In the genomic region with DNA sequence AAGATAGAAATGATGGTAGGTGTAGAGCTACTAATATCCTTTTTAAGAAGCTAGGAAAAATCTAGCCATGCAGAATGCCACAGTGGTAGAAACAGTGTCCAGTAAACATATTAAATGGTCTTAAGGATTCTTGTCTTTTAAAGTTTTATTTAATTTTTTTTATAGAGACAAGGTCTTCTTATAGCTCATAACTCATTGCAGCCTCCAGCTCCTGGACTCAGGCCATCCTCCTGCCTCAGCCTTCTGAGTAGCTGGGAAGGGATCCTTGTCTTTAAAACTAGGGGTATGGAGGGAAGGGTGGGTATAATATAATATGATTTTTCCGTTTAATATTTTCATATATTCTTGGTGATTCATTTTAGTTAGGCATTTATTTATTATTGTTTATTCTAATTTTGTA, we compare ENCODE assay signal across 11 cellular contexts. TPM values are rescaled to one million over a fixed set of nuclear protein-coding genes. Genes with fewer than 3 reads are reported as not detected.
DNase-seq lines count a peak whose midpoint lies in the region; ATAC-seq and TF ChIP-seq lines count a peak whose summit lies in the region.
"Had no signal": no experiment of that assay in that cellular context is flagged by ENCODE, and none has a peak within 500 bp of the region (broad histone marks: within the 10 kb centered on the region; RNA-seq: fewer than 3 reads in every experiment).

No MANE protein-coding gene starts in this region.

- peaks cover under 1% of the 10 kb centered on the region for H3K36me3 ChIP-seq in CD4-positive, CD25-positive, alpha-beta regulatory T cell (ENCODE audit: control insufficient read depth, insufficient read depth, low read length)
- H3K36me3 ChIP-seq in MM.1S (replicated peaks; ENCODE audit: insufficient read depth, low read length) (no peaks in the 10 kb centered on the region; the same call in 1 of the 2 replicates), mammary epithelial cell (ENCODE audit: insufficient read depth, low read length) (peaks cover 11% of the 10 kb centered on the region)

- ATAC-seq in CD4-positive, CD25-positive, alpha-beta regulatory T cell (ENCODE audit: low read depth in 2 of 2), result no peak
- ATAC-seq in natural killer cell treated with Interleukin-12 subunit alpha and Interleukin-12 subunit beta and Interleukin-15 and Interleukin-18, amount 100 ng/mL, for 72 hours, result no peak
- no peak for ATAC-seq in GM18519 (IDR thresholded peaks at IDR 0.05; ENCODE audit: low FRiP score, unreplicated experiment)

- no peaks in the 10 kb centered on the region for H3K9me2 ChIP-seq in MM.1S (replicated peaks; ENCODE audit: insufficient read depth, low read length)

- H4K20me1 ChIP-seq in MM.1S (ENCODE audit: insufficient read depth, low read length) (peaks cover 28% of the 10 kb centered on the region), mammary epithelial cell (ENCODE audit: insufficient read depth, low read length) (peaks cover 11% of the 10 kb centered on the region)

- peak overlapping the region; percentile 87 to 98 (median 90) for H3K4me3 Mint-ChIP-seq in CD4-positive, CD25-positive, alpha-beta regulatory T cell
- peak overlapping the region; percentile 97 for H3K4me3 Mint-ChIP-seq in natural killer cell treated with Interleukin-12 subunit alpha and Interleukin-12 subunit beta and Interleukin-15 and Interleukin-18, amount 100 ng/mL, for 72 hours

- H3K27me3 ChIP-seq in CD4-positive, CD25-positive, alpha-beta regulatory T cell (ENCODE audit: control insufficient read depth, insufficient read depth, low read length), result no peaks in the 10 kb centered on the region
- H3K27me3 ChIP-seq in MM.1S (replicated peaks; ENCODE audit: insufficient read depth, low read length) (no peaks in the 10 kb centered on the region), mammary epithelial cell (ENCODE audit: insufficient read depth, low read length) (no peaks in the 10 kb centered on the region)
- H3K27me3 ChIP-seq: testis had no signal

- in situ Hi-C loops in mammary epithelial cell (cut with MboI; ENCODE audit: low sequenced_read_pairs in 2 of 2), result loop anchor here in 1 of 2 donors (5.0 kb wide), 1 partner anchor 42 kb away; no protein-coding TSS in a partner anchor

- BruUV-seq in mammary epithelial cell (replicated peaks; lab: Mats Ljungman, UMichigan), result no TSS peak

- peak overlapping the region in 1 of 3 donors; percentile 57 for H3K27ac Mint-ChIP-seq in CD4-positive, CD25-positive, alpha-beta regulatory T cell
- H3K27ac Mint-ChIP-seq in natural killer cell treated with Interleukin-12 subunit alpha and Interleukin-12 subunit beta and Interleukin-15 and Interleukin-18, amount 100 ng/mL, for 72 hours, result peak overlapping the region; percentile 87 to 97

- H3K4me3 ChIP-seq in CD4-positive, CD25-positive, alpha-beta regulatory T cell (ENCODE audit: low read depth, low read length), result peak overlapping the region; percentile 95
- peak overlapping the region; percentile 5; the same call in 1 of the 2 replicates for H3K4me3 ChIP-seq in MM.1S (ENCODE audit: low read length)
- peak overlapping the region in 2 of 3 experiments; percentile 74 to 96 for H3K4me3 ChIP-seq in mammary epithelial cell (replicated peaks in 1 of 3; ENCODE audit: insufficient read depth in 1 of 3, low read depth in 2 of 3, low read length in 3 of 3)
- H3K4me3 ChIP-seq: testis had no signal

- peaks cover 38% of the 10 kb centered on the region for H3K4me1 ChIP-seq in CD4-positive, CD25-positive, alpha-beta regulatory T cell (ENCODE audit: control insufficient read depth, insufficient read depth, low read length, poor library complexity, severe bottlenecking)
- H3K4me1 ChIP-seq in MM.1S (ENCODE audit: low read length) (peaks cover 16% of the 10 kb centered on the region), mammary epithelial cell (ENCODE audit: insufficient read depth, low read length) (peaks cover 17% of the 10 kb centered on the region)

- dilution Hi-C loops in mammary epithelial cell (cut with HindIII; ENCODE audit: low sequenced_read_pairs), result no loop called here

- no peak overlapping the region for H3K9ac ChIP-seq in MM.1S (ENCODE audit: low read length)
- H3K9ac ChIP-seq in mammary epithelial cell (ENCODE audit: insufficient read depth, low read length), result no peak overlapping the region

- 92% methylated on average over 1 of the region's 1 CpG for WGBS in mammary epithelial cell (ENCODE audit: low coverage, missing lambda C conversion rate)

- peaks cover 3% of the 10 kb centered on the region; the same call in 1 of the 2 replicates for H3F3A ChIP-seq in MM.1S (ENCODE audit: insufficient read depth, low read length)

- H3K9me3 Mint-ChIP-seq in CD4-positive, CD25-positive, alpha-beta regulatory T cell, result peaks cover 0 to 2% (median 0%) of the 10 kb centered on the region in 7 donors
- no peaks in the 10 kb centered on the region for H3K9me3 Mint-ChIP-seq in natural killer cell treated with Interleukin-12 subunit alpha and Interleukin-12 subunit beta and Interleukin-15 and Interleukin-18, amount 100 ng/mL, for 72 hours

- no peak overlapping the region for H3K27ac ChIP-seq in CD4-positive, CD25-positive, alpha-beta regulatory T cell (ENCODE audit: insufficient read depth, low read length, poor library complexity, severe bottlenecking)
- H3K27ac ChIP-seq in MM.1S (ENCODE audit: low read length), result no peak overlapping the region
- no peak overlapping the region for H3K27ac ChIP-seq in mammary epithelial cell (ENCODE audit: insufficient read depth, low read depth, low read length)
- H3K27ac ChIP-seq: testis had no signal

- TF ChIP-seq CTCF in MM.1S (IDR thresholded peaks at IDR 0.05; ENCODE audit: low read length), result no peak
- TF ChIP-seq CTCF in mammary epithelial cell (conservative IDR thresholded peaks at IDR 0.05 in 1 of 2, IDR thresholded peaks at IDR 0.05 in 1 of 2; ENCODE audit: extremely low read depth in 1 of 2, insufficient read depth in 1 of 2, low read depth in 1 of 2, low read length in 2 of 2), result no peak

- H3K27me3 Mint-ChIP-seq in CD4-positive, CD25-positive, alpha-beta regulatory T cell, result peaks cover 5% of the 10 kb centered on the region
- H3K27me3 Mint-ChIP-seq in natural killer cell treated with Interleukin-12 subunit alpha and Interleukin-12 subunit beta and Interleukin-15 and Interleukin-18, amount 100 ng/mL, for 72 hours, result no peaks in the 10 kb centered on the region

- no peak for DNase-seq in CD4-positive, CD25-positive, alpha-beta regulatory T cell
- DNase-seq in MM.1S (no peak), mammary epithelial cell (no peak), NCI-H2196 (lab: John Stamatoyannopoulos, UW; ENCODE audit: unreplicated experiment) (no peak)
- no peak for DNase-seq in natural killer cell treated with Interleukin-12 subunit alpha and Interleukin-12 subunit beta and Interleukin-15 and Interleukin-18, amount 100 ng/mL, for 72 hours (ENCODE audit: low spot score)
- DNase-seq in stimulated activated CD4-positive, alpha-beta T cell treated with anti-CD3 and anti-CD28 coated beads, Interleukin-2, amount 100 ng/mL, for 48 hours, result no peak
- DNase-seq in activated effector memory CD4-positive, alpha-beta T cell treated with anti-CD3 and anti-CD28 coated beads, Interleukin-2, amount 50 U/mL, for 16 hours, result no peak
- DNase-seq: activated CD4-positive, CD25-positive, alpha-beta regulatory T cell; NCI-H510A treated with DMSO at 0.1 percent for 48 hours; testis had no signal

- H3K36me3 Mint-ChIP-seq in CD4-positive, CD25-positive, alpha-beta regulatory T cell, result peaks cover 12% of the 10 kb centered on the region
- H3K36me3 Mint-ChIP-seq in natural killer cell treated with Interleukin-12 subunit alpha and Interleukin-12 subunit beta and Interleukin-15 and Interleukin-18, amount 100 ng/mL, for 72 hours, result peaks cover 40% of the 10 kb centered on the region

- H3K4me2 ChIP-seq in MM.1S (ENCODE audit: low read depth, low read length) (peak overlapping the region; percentile 87; the same call in 1 of the 2 replicates), mammary epithelial cell (ENCODE audit: insufficient read depth, low read depth, low read length) (peak overlapping the region; percentile 89)

- H3K79me2 ChIP-seq in MM.1S (ENCODE audit: low read length) (peaks cover 64% of the 10 kb centered on the region), mammary epithelial cell (ENCODE audit: insufficient read depth, low read length) (peaks cover 80% of the 10 kb centered on the region)

- CTCF ChIA-PET in mammary epithelial cell (lab: Charles Lee; ENCODE audit: low non-redundant PET), result no interaction called here

- H2AFZ ChIP-seq in MM.1S (ENCODE audit: low read length), result no peak overlapping the region
- no peak overlapping the region for H2AFZ ChIP-seq in mammary epithelial cell (ENCODE audit: low read depth, low read length)

- no peaks in the 10 kb centered on the region for H3K9me3 ChIP-seq in CD4-positive, CD25-positive, alpha-beta regulatory T cell (ENCODE audit: control insufficient read depth in 2 of 2, low read length in 2 of 2)
- H3K9me3 ChIP-seq in MM.1S (replicated peaks; ENCODE audit: insufficient read depth, low read length) (no peaks in the 10 kb centered on the region), mammary epithelial cell (replicated peaks; ENCODE audit: insufficient read depth, low read length) (no peaks in the 10 kb centered on the region)
- H3K9me3 ChIP-seq: testis had no signal

- intact Hi-C loops in mammary epithelial cell (cut with micrococcal nuclease), result loop anchor here (5.0 kb wide), 1 partner anchor 427 kb away; no protein-coding TSS in a partner anchor

- peaks cover 30 to 55% (median 46%) of the 10 kb centered on the region in 4 donors for H3K4me1 Mint-ChIP-seq in CD4-positive, CD25-positive, alpha-beta regulatory T cell
- peaks cover 40 to 54% of the 10 kb centered on the region in 2 donors for H3K4me1 Mint-ChIP-seq in natural killer cell treated with Interleukin-12 subunit alpha and Interleukin-12 subunit beta and Interleukin-15 and Interleukin-18, amount 100 ng/mL, for 72 hours (ENCODE audit: low read depth in 2 of 2)

RNA-seq across cellular contexts. Expression of gene TMEM165, which starts 3.8 kb away (rescaled TPM):
- 44.0 TPM for total RNA-seq in CD4-positive, CD25-positive, alpha-beta regulatory T cell
- 10 to 100 TPM; 34.5 to 50.1 (median 44.7) TPM for polyA plus RNA-seq in CD4-positive, CD25-positive, alpha-beta regulatory T cell
- total RNA-seq in mammary epithelial cell, result 100 to 1,000 TPM; 101 to 121 TPM
- polyA plus RNA-seq in mammary epithelial cell, result 57.2 TPM
- polyA minus RNA-seq in mammary epithelial cell, result 178 TPM
- total RNA-seq in natural killer cell treated with Interleukin-12 subunit alpha and Interleukin-12 subunit beta and Interleukin-15 and Interleukin-18, amount 100 ng/mL, for 72 hours, result 100 to 1,000 TPM; 134 to 157 TPM

RNA-seq across cellular contexts. Expression of gene SRD5A3, which starts 53.5 kb away (rescaled TPM):
- total RNA-seq in CD4-positive, CD25-positive, alpha-beta regulatory T cell, result 3.9 TPM
- 10 to 100 TPM in 1 of 4 donors, 1 to 10 TPM in 3; 7.7 to 18.4 (median 8.7) TPM for polyA plus RNA-seq in CD4-positive, CD25-positive, alpha-beta regulatory T cell
- 10 to 100 TPM; 12.1 to 12.5 TPM for total RNA-seq in mammary epithelial cell
- polyA plus RNA-seq in mammary epithelial cell, result 8.3 TPM
- polyA minus RNA-seq in mammary epithelial cell, result 22.0 TPM
- 1 to 10 TPM; 7.2 to 7.3 TPM for total RNA-seq in natural killer cell treated with Interleukin-12 subunit alpha and Interleukin-12 subunit beta and Interleukin-15 and Interleukin-18, amount 100 ng/mL, for 72 hours

Comparison
In these comparisons a context has a peak if more than half of its experiments do, and no peak if none do; other contexts are left out.
1. H3K4me3 ChIP-seq: peak in every context shown above with its lines; median percentile 95 in CD4-positive, CD25-positive, alpha-beta regulatory T cell; 85 in mammary epithelial cell; 5 in MM.1S.